Comparison of ENCODE assay signal across 8 cellular contexts in genomic region chr19:19319725-19320361, GRCh38. TPM values are rescaled to one million over a fixed set of nuclear protein-coding genes. Genes with fewer than 3 reads are reported as not detected.
DNase-seq lines count a peak whose midpoint lies in the region; ATAC-seq and TF ChIP-seq lines count a peak whose summit lies in the region.

No MANE protein-coding gene starts in this region.

- ATAC-seq in HG03439 (IDR thresholded peaks at IDR 0.05; ENCODE audit: unreplicated experiment) = no peak

- H3K36me3 ChIP-seq in HUES48 (ENCODE audit: control insufficient read depth, insufficient read depth, low read length) (peaks cover 35% of the 10 kb centered on the region), brain microvascular endothelial cell (replicated peaks) (peaks cover 22% of the 10 kb centered on the region), mesodermal cell (ENCODE audit: control insufficient read depth, insufficient read depth, low read length) (peaks cover 55% of the 10 kb centered on the region)

- DNase-seq in GM12865 (ENCODE audit: low read depth) = no peak
- DNase-seq in brain microvascular endothelial cell = no peak
- DNase-seq in NCI-H510A treated with DMSO at 0.1 percent for 48 hours (lab: John Stamatoyannopoulos, UW) = no peak
- DNase-seq in NCI-H526 treated with DMSO at 0.1 percent for 48 hours (lab: John Stamatoyannopoulos, UW) = no peak
- DNase-seq in GOT3 (lab: John Stamatoyannopoulos, UW) = no peak

- 10% methylated on average over 27 to 30 of the region's 32 CpGs for WGBS in mesodermal cell (ENCODE audit: insufficient coverage in 2 of 2), 2 experiments

- peak overlapping the region; percentile 95 for H3K27ac ChIP-seq in HUES48 (ENCODE audit: low read depth, low read length)
- H3K27ac ChIP-seq in brain microvascular endothelial cell = peak overlapping the region; percentile 92
- H3K27ac ChIP-seq in mesodermal cell (ENCODE audit: low read depth, low read length, severe bottlenecking) = peak overlapping the region; percentile 93

- H3K9ac ChIP-seq in HUES48 (ENCODE audit: low read depth, low read length) = peak overlapping the region; percentile 99

- H3K4me3 ChIP-seq in GM12865 (ENCODE audit: low read depth, low read length) = peak overlapping the region; percentile 85
- peak overlapping the region; percentile 97 for H3K4me3 ChIP-seq in HUES48 (ENCODE audit: low read depth, low read length)
- H3K4me3 ChIP-seq in brain microvascular endothelial cell (ENCODE audit: low read depth, low read length) = peak overlapping the region; percentile 99
- H3K4me3 ChIP-seq in mesodermal cell (ENCODE audit: extremely low read depth, insufficient read depth, low read length, poor library complexity, severe bottlenecking) = peak overlapping the region; percentile 99

- in situ Hi-C loops in brain microvascular endothelial cell (cut with HindIII; ENCODE audit: low pct_ligation_motif_present, low sequenced_read_pairs) = no loop called here

- H3K4me1 ChIP-seq in HUES48 (ENCODE audit: control insufficient read depth, insufficient read depth, low read length) (no peaks in the 10 kb centered on the region), mesodermal cell (ENCODE audit: control insufficient read depth, insufficient read depth, low read length, poor library complexity, severe bottlenecking) (peaks cover 11% of the 10 kb centered on the region)

- no peaks in the 10 kb centered on the region for H3K9me3 ChIP-seq in HUES48 (ENCODE audit: control insufficient read depth, insufficient read depth, low read length)
- H3K9me3 ChIP-seq in mesodermal cell (ENCODE audit: control insufficient read depth, low read length) = no peaks in the 10 kb centered on the region

- TF ChIP-seq CTCF in GM12865 (IDR thresholded peaks at IDR 0.05; ENCODE audit: insufficient read depth, low read depth, low read length, missing control alignments) (no peak), brain microvascular endothelial cell (IDR thresholded peaks at IDR 0.05; ENCODE audit: low read depth, low read length, missing control alignments) (no peak)

- H3K27me3 ChIP-seq in HUES48 (ENCODE audit: control insufficient read depth, insufficient read depth, low read length) = no peaks in the 10 kb centered on the region
- H3K27me3 ChIP-seq in brain microvascular endothelial cell (replicated peaks) = no peaks in the 10 kb centered on the region

RNA-seq across cellular contexts. Expression of gene SUGP1, which starts 0.5 kb away (rescaled TPM):
- 45.6 TPM for polyA plus RNA-seq in mesodermal cell (2013, experiment 1 of 2)
- polyA plus RNA-seq in mesodermal cell (2013, experiment 2 of 2) = 46.8 TPM

RNA-seq across cellular contexts. Expression of gene MAU2, which starts 0.8 kb away (rescaled TPM):
- polyA plus RNA-seq in mesodermal cell (2013, experiment 1 of 2) = 29.7 TPM
- polyA plus RNA-seq in mesodermal cell (2013, experiment 2 of 2) = 25.8 TPM

RNA-seq across cellular contexts. Expression of gene TM6SF2, which starts 46.7 kb away (rescaled TPM):
- 10.8 TPM for polyA plus RNA-seq in mesodermal cell (2013, experiment 1 of 2)
- polyA plus RNA-seq in mesodermal cell (2013, experiment 2 of 2) = 8.1 TPM
